In genomic region chr20:6882911-6883310, GRCh38 we compare ENCODE assay signal across 20 cellular contexts.
A peak's percentile ranks its signal among the peaks of the same experiment; 100 is the strongest.
DNase-seq lines count a peak whose midpoint lies in the region; ATAC-seq and TF ChIP-seq lines count a peak whose summit lies in the region.
"Had no signal": no experiment of that assay in that cellular context is flagged by ENCODE, and none has a peak within 500 bp of the region (broad histone marks: within the 10 kb centered on the region; RNA-seq: fewer than 3 reads in every experiment).

No MANE protein-coding gene starts in this region.

- peaks cover 3% of the 10 kb centered on the region for H3K27me3 Mint-ChIP-seq in GM23338 (ENCODE audit: insufficient read depth, low read depth, poor library complexity)
- peaks cover 3% of the 10 kb centered on the region for H3K27me3 Mint-ChIP-seq in nephron progenitor cell (ENCODE audit: low read depth, poor library complexity)
- peaks cover 4% of the 10 kb centered on the region for H3K27me3 Mint-ChIP-seq in Caco-2 (ENCODE audit: insufficient read depth, unreplicated experiment)

- H3K4me2 ChIP-seq in GM23338 = no peak overlapping the region
- H3K4me2 ChIP-seq: BLaER1 treated with 17β-estradiol and CSF1 and Interleukin-3, amounts not matched to agents 10 nM and 100 nM had no signal

- peaks cover 2% of the 10 kb centered on the region; the same call in 1 of the 2 replicates for H3K9me2 ChIP-seq in GM23338 (ENCODE audit: insufficient read depth)

- no peaks in the 10 kb centered on the region for H3K79me2 ChIP-seq in GM23338 (replicated peaks; ENCODE audit: insufficient read depth)

- H3K36me3 ChIP-seq in GM23338 (ENCODE audit: insufficient read depth) (no peaks in the 10 kb centered on the region), Caco-2 (ENCODE audit: control insufficient read depth, insufficient read depth, low read length) (no peaks in the 10 kb centered on the region)
- H3K36me3 ChIP-seq: BLaER1 treated with 17β-estradiol and CSF1 and Interleukin-3, amounts not matched to agents 10 nM and 100 nM; pancreas; thoracic aorta had no signal

- H3K27me3 ChIP-seq in GM23338 (ENCODE audit: insufficient read depth) (no peaks in the 10 kb centered on the region), Caco-2 (replicated peaks; ENCODE audit: control insufficient read depth, insufficient read depth, low read length) (no peaks in the 10 kb centered on the region)
- H3K27me3 ChIP-seq: BLaER1 treated with 17β-estradiol and CSF1 and Interleukin-3, amounts not matched to agents 10 nM and 100 nM; pancreas had no signal

- ATAC-seq in GM23338 = no peak
- ATAC-seq: left lobe of liver, pancreas had no signal

- H3K27ac ChIP-seq in GM23338 (ENCODE audit: low read depth) = no peak overlapping the region
- H3K27ac ChIP-seq: BLaER1 treated with 17β-estradiol and CSF1 and Interleukin-3, amounts not matched to agents 10 nM and 100 nM; pancreas; skin epidermis; thoracic aorta had no signal

- no peaks in the 10 kb centered on the region for H3K9me3 ChIP-seq in Caco-2
- H3K9me3 ChIP-seq: BLaER1 treated with 17β-estradiol and CSF1 and Interleukin-3, amounts not matched to agents 10 nM and 100 nM; pancreas; thoracic aorta had no signal

- TF ChIP-seq CTCF in GM23338 (conservative IDR thresholded peaks at IDR 0.05; ENCODE audit: low read depth in 2 of 2) (no peak), fibroblast of the aortic adventitia (IDR thresholded peaks at IDR 0.05; ENCODE audit: insufficient read depth, low read length) (no peak), retinal pigment epithelial cell (conservative IDR thresholded peaks at IDR 0.05; ENCODE audit: low read depth, low read length) (no peak), nephron progenitor cell (IDR thresholded peaks at IDR 0.05) (no peak), Caco-2 (IDR thresholded peaks at IDR 0.05; ENCODE audit: insufficient read depth in 1 of 2, low read depth in 1 of 2, low read length in 1 of 2, severe bottlenecking in 1 of 2, unreplicated experiment in 1 of 2) (no peak)

- no peaks in the 10 kb centered on the region for H4K20me1 ChIP-seq in GM23338 (replicated peaks; ENCODE audit: insufficient read depth)
- H4K20me1 ChIP-seq: BLaER1 treated with 17β-estradiol and CSF1 and Interleukin-3, amounts not matched to agents 10 nM and 100 nM had no signal

- DNase-seq in GM23338 (ENCODE audit: low spot score) = no peak
- peak; percentile 22 for DNase-seq in T1000 (lab: John Stamatoyannopoulos, UW)
- peak; percentile 2 for DNase-seq in fibroblast of the aortic adventitia (ENCODE audit: low read depth)
- DNase-seq in retinal pigment epithelial cell (ENCODE audit: low read depth) = peak; percentile 57
- no peak for DNase-seq in nephron progenitor cell
- DNase-seq in Caco-2 = no peak
- DNase-seq in NCI-H1105 (lab: John Stamatoyannopoulos, UW) = no peak
- DNase-seq: activated CD8-positive, alpha-beta memory T cell treated with anti-CD3 and anti-CD28 coated beads for 24 hours; cerebellar nuclear complex; DMS 273 treated with DMSO at 0.1 percent for 48 hours; HFFc6; MV-4-11; NCI-H2107; NCI-H774; pancreas; RPMI8226 had no signal

- H3K9me3 Mint-ChIP-seq in GM23338 = no peaks in the 10 kb centered on the region
- H3K9me3 Mint-ChIP-seq in nephron progenitor cell = no peaks in the 10 kb centered on the region
- H3K9me3 Mint-ChIP-seq in Caco-2 (ENCODE audit: unreplicated experiment) = peaks cover 9% of the 10 kb centered on the region

- H3K27ac Mint-ChIP-seq in GM23338 (no peak overlapping the region), nephron progenitor cell (no peak overlapping the region), Caco-2 (ENCODE audit: unreplicated experiment) (no peak overlapping the region)
- H3K27ac Mint-ChIP-seq: HFFc6 had no signal

- CTCF ChIA-PET in Caco-2 (lab: Charles Lee) = no interaction called here

- H3K4me1 Mint-ChIP-seq in GM23338 = peaks cover 16% of the 10 kb centered on the region
- peaks cover 58% of the 10 kb centered on the region for H3K4me1 Mint-ChIP-seq in nephron progenitor cell
- no peaks in the 10 kb centered on the region for H3K4me1 Mint-ChIP-seq in Caco-2 (ENCODE audit: low read depth, unreplicated experiment)

- peak overlapping the region; percentile 43; the same call in 1 of the 2 replicates for H2AFZ ChIP-seq in GM23338

- POLR2A ChIA-PET in Caco-2 (lab: Charles Lee) = no interaction called here

- no peaks in the 10 kb centered on the region for H3K36me3 Mint-ChIP-seq in GM23338 (ENCODE audit: low read depth)
- H3K36me3 Mint-ChIP-seq in nephron progenitor cell (ENCODE audit: low read depth) = peaks cover 4% of the 10 kb centered on the region
- no peaks in the 10 kb centered on the region for H3K36me3 Mint-ChIP-seq in Caco-2 (ENCODE audit: insufficient read depth, unreplicated experiment)

- intact Hi-C loops in Caco-2 (cut with micrococcal nuclease; ENCODE audit: unreplicated experiment) = no loop called here

- no TSS peak for BruUV-seq in Caco-2 (replicated peaks; lab: Mats Ljungman, UMichigan)

- H3K4me3 Mint-ChIP-seq in GM23338 (no peak overlapping the region), nephron progenitor cell (no peak overlapping the region), Caco-2 (ENCODE audit: unreplicated experiment) (no peak overlapping the region)
- H3K4me3 Mint-ChIP-seq: HFFc6 had no signal

- no peaks in the 10 kb centered on the region for H3F3A ChIP-seq in GM23338 (replicated peaks; ENCODE audit: low read depth)

- H3K4me3 ChIP-seq in GM23338 = no peak overlapping the region
- no peak overlapping the region for H3K4me3 ChIP-seq in fibroblast of the aortic adventitia (ENCODE audit: low read depth, low read length)
- no peak overlapping the region for H3K4me3 ChIP-seq in retinal pigment epithelial cell (ENCODE audit: low read length)
- H3K4me3 ChIP-seq in Caco-2 (ENCODE audit: low read depth, low read length) = no peak overlapping the region
- H3K4me3 ChIP-seq: BLaER1 treated with 17β-estradiol and CSF1 and Interleukin-3, amounts not matched to agents 10 nM and 100 nM; pancreas; skin epidermis; thoracic aorta had no signal

- H3K4me1 ChIP-seq in GM23338 (ENCODE audit: insufficient read depth) (peaks cover 11% of the 10 kb centered on the region; the same call in 1 of the 2 replicates), Caco-2 (no peaks in the 10 kb centered on the region)
- H3K4me1 ChIP-seq: pancreas had no signal

TF ChIP-seq in GM23338, 12 proteins besides CTCF, POLR2A, EP300 and RAD21:
- TF ChIP-seq POLR2AphosphoS5 (IDR thresholded peaks at IDR 0.05; ENCODE audit: low read depth) (no peak), ZNF114 (CRISPR knock-in tag; IDR thresholded peaks at IDR 0.05) (no peak), NANOG (IDR thresholded peaks at IDR 0.05; ENCODE audit: borderline replicate concordance) (no peak), ZNF331 (CRISPR knock-in tag; IDR thresholded peaks at IDR 0.05; ENCODE audit: low read depth) (no peak), STAT1 (IDR thresholded peaks at IDR 0.05; ENCODE audit: unreplicated experiment) (no peak), REST (IDR thresholded peaks at IDR 0.05; ENCODE audit: unreplicated experiment) (no peak)
- TF ChIP-seq, protein P1, sequence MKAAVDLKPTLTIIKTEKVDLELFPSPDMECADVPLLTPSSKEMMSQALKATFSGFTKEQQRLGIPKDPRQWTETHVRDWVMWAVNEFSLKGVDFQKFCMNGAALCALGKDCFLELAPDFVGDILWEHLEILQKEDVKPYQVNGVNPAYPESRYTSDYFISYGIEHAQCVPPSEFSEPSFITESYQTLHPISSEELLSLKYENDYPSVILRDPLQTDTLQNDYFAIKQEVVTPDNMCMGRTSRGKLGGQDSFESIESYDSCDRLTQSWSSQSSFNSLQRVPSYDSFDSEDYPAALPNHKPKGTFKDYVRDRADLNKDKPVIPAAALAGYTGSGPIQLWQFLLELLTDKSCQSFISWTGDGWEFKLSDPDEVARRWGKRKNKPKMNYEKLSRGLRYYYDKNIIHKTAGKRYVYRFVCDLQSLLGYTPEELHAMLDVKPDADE (IDR thresholded peaks at IDR 0.05) = no peak

Comparison
In these comparisons a context has a peak if more than half of its experiments do, and no peak if none do; other contexts are left out.
1. DNase-seq: peak in T1000 (single experiment), fibroblast of the aortic adventitia (single experiment) and retinal pigment epithelial cell (single experiment); none in GM23338 (single experiment), nephron progenitor cell (single experiment), Caco-2 (0 of 2) and NCI-H1105 (single experiment).